Comparison of ENCODE assay signal across 19 cellular contexts in genomic region chr2:3479430-3480320, GRCh38. TPM values are rescaled to one million over a fixed set of nuclear protein-coding genes. Genes with fewer than 3 reads are reported as not detected.
DNase-seq lines count a peak whose midpoint lies in the region; ATAC-seq and TF ChIP-seq lines count a peak whose summit lies in the region.
"Had no signal": no experiment of that assay in that cellular context is flagged by ENCODE, and none has a peak within 500 bp of the region (broad histone marks: within the 10 kb centered on the region; RNA-seq: fewer than 3 reads in every experiment).

No MANE protein-coding gene starts in this region.

- no peaks in the 10 kb centered on the region for H3K27me3 ChIP-seq in CD4-positive, alpha-beta T cell (ENCODE audit: control insufficient read depth, insufficient read depth, low read length)
- no peaks in the 10 kb centered on the region for H3K27me3 ChIP-seq in WERI-Rb-1 (ENCODE audit: insufficient read depth, low read depth, severe bottlenecking)
- H3K27me3 ChIP-seq: MG63 had no signal

- no peak overlapping the region for H3K4me3 ChIP-seq in WERI-Rb-1 (ENCODE audit: low read depth, low read length)
- H3K4me3 ChIP-seq: MG63 had no signal

- intact Hi-C loops in CD4-positive, alpha-beta T cell (cut with DNase I, micrococcal nuclease), result no loop called here

- POLR2A ChIA-PET in CD4-positive, alpha-beta T cell (lab: Charles Lee), result interaction anchor here (0.7 kb wide), 1 partner anchor 143 kb away, joined by 3 read pairs; no protein-coding TSS in a partner anchor

- no peaks in the 10 kb centered on the region for H3K27me3 Mint-ChIP-seq in CD4-positive, alpha-beta T cell
- H3K27me3 Mint-ChIP-seq in nephron progenitor cell (ENCODE audit: low read depth, poor library complexity), result no peaks in the 10 kb centered on the region
- H3K27me3 Mint-ChIP-seq: activated CD8-positive, alpha-beta memory T cell treated with anti-CD3 and anti-CD28 coated beads, Interleukin-2, amount 10 ng/mL, durations not matched to agents 7 days and 5 days; type B pancreatic cell had no signal

- no peak overlapping the region for H3K27ac ChIP-seq in CD4-positive, alpha-beta T cell (ENCODE audit: low read depth, low read length)
- 0 out of 2 replicates have a peak overlapping the region, but pooled peaks have one; percentile 0 for H3K27ac ChIP-seq in WERI-Rb-1
- no peak overlapping the region for H3K27ac ChIP-seq in caudate nucleus (ENCODE audit: low read depth, low read length)

- peak; percentile 32 for ATAC-seq in CD4-positive, alpha-beta T cell (ENCODE audit: poor library complexity)
- no peak for ATAC-seq in GM21786 (IDR thresholded peaks at IDR 0.05; ENCODE audit: unreplicated experiment)
- ATAC-seq: activated CD8-positive, alpha-beta memory T cell treated with anti-CD3 and anti-CD28 coated beads, Interleukin-2, amount 10 ng/mL, durations not matched to agents 7 days and 5 days had no signal

- CTCF ChIA-PET in CD4-positive, alpha-beta T cell (lab: Charles Lee), result no interaction called here

- peaks cover 43% of the 10 kb centered on the region for H3K36me3 Mint-ChIP-seq in CD4-positive, alpha-beta T cell (ENCODE audit: low read depth)
- H3K36me3 Mint-ChIP-seq in nephron progenitor cell (ENCODE audit: low read depth), result peaks cover 57% of the 10 kb centered on the region

- no peak for TF ChIP-seq CTCF in CD4-positive, alpha-beta T cell (IDR thresholded peaks at IDR 0.05)
- TF ChIP-seq CTCF in WERI-Rb-1 (IDR thresholded peaks at IDR 0.05; ENCODE audit: low read depth, low read length) (no peak), nephron progenitor cell (IDR thresholded peaks at IDR 0.05) (no peak)

- DNase-seq in DMS53 (lab: John Stamatoyannopoulos, UW) (peak; percentile 53), DMS53 treated with DMSO at 0.1 percent for 48 hours (lab: John Stamatoyannopoulos, UW; ENCODE audit: unreplicated experiment) (no peak), WERI-Rb-1 (no peak), nephron progenitor cell (no peak), caudate nucleus (lab: John Stamatoyannopoulos, UW) (no peak), NCI-H2029 treated with DMSO at 0.1 percent for 48 hours (lab: John Stamatoyannopoulos, UW) (no peak)
- DNase-seq in CD4-positive, alpha-beta T cell, result no peak
- DNase-seq: 8988T; activated CD4-positive, CD25-positive, alpha-beta regulatory T cell; activated CD8-positive, alpha-beta memory T cell treated with anti-CD3 and anti-CD28 coated beads, Interleukin-2, amount 10 ng/mL, durations not matched to agents 7 days and 5 days; activated effector memory CD4-positive, alpha-beta T cell treated with Interleukin-2 at 50 U/mL for 16 hours; HFFc6; MG63; NCI-H187; NCI-H446; T-helper 2 cell had no signal

- no peaks in the 10 kb centered on the region for H3K9me3 ChIP-seq in CD4-positive, alpha-beta T cell (ENCODE audit: control insufficient read depth, low read length)
- H3K9me3 ChIP-seq in WERI-Rb-1 (ENCODE audit: severe bottlenecking), result peaks cover 2% of the 10 kb centered on the region
- H3K9me3 ChIP-seq: MG63 had no signal

- no peaks in the 10 kb centered on the region for H3K9me3 Mint-ChIP-seq in CD4-positive, alpha-beta T cell
- H3K9me3 Mint-ChIP-seq in nephron progenitor cell, result no peaks in the 10 kb centered on the region
- H3K9me3 Mint-ChIP-seq: HFFc6, type B pancreatic cell had no signal

- H3K4me1 Mint-ChIP-seq in CD4-positive, alpha-beta T cell (ENCODE audit: low read depth), result peaks cover 12% of the 10 kb centered on the region
- H3K4me1 Mint-ChIP-seq in nephron progenitor cell, result peaks cover 26% of the 10 kb centered on the region
- H3K4me1 Mint-ChIP-seq: activated CD8-positive, alpha-beta memory T cell treated with anti-CD3 and anti-CD28 coated beads, Interleukin-2, amount 10 ng/mL, durations not matched to agents 7 days and 5 days had no signal

- no peak overlapping the region for H3K4me3 Mint-ChIP-seq in CD4-positive, alpha-beta T cell
- H3K4me3 Mint-ChIP-seq in nephron progenitor cell, result no peak overlapping the region
- H3K4me3 Mint-ChIP-seq: activated CD8-positive, alpha-beta memory T cell treated with anti-CD3 and anti-CD28 coated beads, Interleukin-2, amount 10 ng/mL, durations not matched to agents 7 days and 5 days; CD14-positive monocyte; HFFc6; type B pancreatic cell had no signal

- peak overlapping the region; percentile 75 for H3K27ac Mint-ChIP-seq in CD4-positive, alpha-beta T cell
- H3K27ac Mint-ChIP-seq in nephron progenitor cell, result peak overlapping the region; percentile 80
- H3K27ac Mint-ChIP-seq: activated CD8-positive, alpha-beta memory T cell treated with anti-CD3 and anti-CD28 coated beads, Interleukin-2, amount 10 ng/mL, durations not matched to agents 7 days and 5 days; HFFc6; type B pancreatic cell had no signal

- H3K36me3 ChIP-seq in WERI-Rb-1, result peaks cover 26% of the 10 kb centered on the region

RNA-seq across cellular contexts. Expression of gene ADI1, which starts 39.7 kb away (rescaled TPM):
- total RNA-seq in CD4-positive, alpha-beta T cell, result 10 to 100 TPM; 28.4 to 30.2 TPM
